Comparison of ENCODE assay signal across 8 cellular contexts in the genomic region with DNA sequence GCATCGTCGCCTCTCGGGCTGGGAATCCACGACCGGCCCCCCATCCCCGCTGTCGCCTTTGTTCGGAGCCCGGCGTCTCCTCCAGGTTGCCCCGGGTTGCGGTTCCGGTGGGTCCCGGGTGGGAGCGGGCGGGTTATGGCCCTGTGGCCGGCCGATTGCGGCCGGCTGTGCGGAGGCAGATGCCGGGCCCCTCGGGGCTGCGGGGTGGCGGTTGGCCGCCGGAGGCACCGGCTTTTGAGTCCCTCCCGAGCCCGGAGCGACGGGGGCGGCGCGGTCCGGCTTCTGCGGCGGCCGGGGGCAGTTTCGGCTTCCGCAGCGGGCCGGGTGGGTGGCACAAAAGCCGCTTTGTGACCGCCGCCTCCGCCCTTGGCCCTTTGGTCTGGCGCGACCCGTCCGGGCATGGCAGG. TPM values are rescaled to one million over a fixed set of nuclear protein-coding genes. Genes with fewer than 3 reads are reported as not detected.
A peak's percentile ranks its signal among the peaks of the same experiment; 100 is the strongest.
DNase-seq lines count a peak whose midpoint lies in the region; ATAC-seq, FAIRE-seq and TF ChIP-seq lines count a peak whose summit lies in the region.

No MANE protein-coding gene starts in this region.

- peak overlapping the region; percentile 54 for H3K4me3 ChIP-seq in A549
- H3K4me3 ChIP-seq in coronary artery: peak overlapping the region; percentile 85
- peak overlapping the region; percentile 95 for H3K4me3 ChIP-seq in mesodermal cell (ENCODE audit: extremely low read depth, insufficient read depth, low read length, poor library complexity, severe bottlenecking)

- peaks cover 18% of the 10 kb centered on the region for H3K36me3 ChIP-seq in KOPT-K1 (ENCODE audit: insufficient read depth, low read length)
- peaks cover 23% of the 10 kb centered on the region for H3K36me3 ChIP-seq in mesodermal cell (ENCODE audit: control insufficient read depth, insufficient read depth, low read length)

- in situ Hi-C loops in KBM-7 (cut with MboI; ENCODE audit: low pct_unique_long_range_greater_than_20kb, low sequenced_read_pairs): no loop called here

- H3K4me2 ChIP-seq in A549: 0 out of 3 replicates have a peak overlapping the region, but pooled peaks have one; percentile 78

- TF ChIP-seq CTCF in A549 (IDR thresholded peaks at IDR 0.05): no peak
- TF ChIP-seq CTCF in coronary artery (IDR thresholded peaks at IDR 0.05): no peak

- no peak for TF ChIP-seq POLR2A in A549 (IDR thresholded peaks at IDR 0.05; ENCODE audit: low read length)

- peaks cover 37% of the 10 kb centered on the region for H3K4me1 ChIP-seq in A549
- no peaks in the 10 kb centered on the region for H3K4me1 ChIP-seq in mesodermal cell (ENCODE audit: control insufficient read depth, insufficient read depth, low read length, poor library complexity, severe bottlenecking)

- H3K9me3 ChIP-seq in A549 (peaks cover under 1% of the 10 kb centered on the region; the same call in 1 of the 3 replicates), KOPT-K1 (ENCODE audit: insufficient read depth, low read length, poor library complexity, severe bottlenecking) (no peaks in the 10 kb centered on the region), mesodermal cell (ENCODE audit: control insufficient read depth, low read length) (no peaks in the 10 kb centered on the region)

- peak; percentile 0 to 1; a peak in 2 of 6 replicates for ATAC-seq in A549
- peak; percentile 2 for ATAC-seq in GM19324 (IDR thresholded peaks at IDR 0.05; ENCODE audit: low FRiP score, unreplicated experiment)

- WGBS in A549 (ENCODE audit: missing lambda C conversion rate): no CpG with 5 or more reads among the region's 51 CpGs
- 0% methylated on average over 38 to 47 of the region's 51 CpGs for WGBS in mesodermal cell (ENCODE audit: insufficient coverage in 2 of 2), 2 experiments

- CTCF ChIA-PET in A549 (lab: Yijun Ruan, JAX): interaction anchor here (1.5 kb wide), 1 partner anchor 220 kb away, joined by 5 read pairs; no protein-coding TSS in a partner anchor

- POLR2A ChIA-PET in A549 (lab: Yijun Ruan, JAX): interaction anchor here (2.3 to 2.5 kb wide), 3 partner anchors 12 to 131 kb away, joined by 9 to 22 read pairs (median 13); no protein-coding TSS in a partner anchor

- TF ChIP-seq RAD21 in A549 (conservative IDR thresholded peaks at IDR 0.05 in 1 of 2, IDR thresholded peaks at IDR 0.05 in 1 of 2): no peak

- no peak for TF ChIP-seq EP300 in A549 (IDR thresholded peaks at IDR 0.05)

- H3K27ac ChIP-seq in A549 (peak overlapping the region; percentile 97 to 100), KOPT-K1 (ENCODE audit: low read depth, low read length, poor library complexity, severe bottlenecking) (peak overlapping the region; percentile 78), coronary artery (peak overlapping the region; percentile 98 to 100), mesodermal cell (ENCODE audit: low read depth, low read length, severe bottlenecking) (peak overlapping the region; percentile 95)

- FAIRE-seq in A549 (lab: Jason Lieb, UNC): no peak

- DNase-seq in A549 (ENCODE audit: low read depth in 1 of 2, low spot score in 1 of 2) (no peak), coronary artery (ENCODE audit: low spot score) (no peak), NCI-H1048 (lab: John Stamatoyannopoulos, UW) (no peak), mesenteric fat pad (ENCODE audit: low spot score) (no peak), KBM-7 (no peak)

TF ChIP-seq in A549, 52 proteins besides CTCF, POLR2A, EP300 and RAD21:
- peak in 1 of 2 experiments; percentile 55; a peak in 3 of 5 replicates for TF ChIP-seq JUN (IDR thresholded peaks at IDR 0.05)
- no peak for TF ChIP-seq FOXS1 (CRISPR knock-in tag; IDR thresholded peaks at IDR 0.05)
- TF ChIP-seq NR3C1 (IDR thresholded peaks at IDR 0.05): no peak
- no peak for TF ChIP-seq TFCP2L1 (CRISPR knock-in tag; IDR thresholded peaks at IDR 0.05)
- peak; percentile 4; the same call in 1 of the 2 replicates for TF ChIP-seq PHF8 (IDR thresholded peaks at IDR 0.05; ENCODE audit: borderline replicate concordance, low read depth)
- TF ChIP-seq ZNF302 (CRISPR knock-in tag; IDR thresholded peaks at IDR 0.05): no peak

RNA-seq across cellular contexts. Expression of gene PTP4A1, which starts 0.5 kb away (rescaled TPM):
- polyA plus RNA-seq in A549 (2011; rRNA removed) (220 and 333 TPM in 2 replicates), A549 (2017; fragmentation: RNase III; extraction: RNeasy Plus Mini Kit Qiagen cat#74134 plus additional on column Dnase treatment) (152 to 179 TPM (median 166 TPM) in 3 replicates)
- 29.5 and 36.6 TPM in 2 replicates for polyA plus RNA-seq in A549 (2012; cell fraction: cytosol; rRNA removed)
- 3.5 and 15.9 TPM in 2 replicates for polyA plus RNA-seq in A549 (2012; cell fraction: nucleus; rRNA removed)
- polyA minus RNA-seq in A549 (2011; rRNA and poly(A)+ RNA removed): 95.2 and 105 TPM in 2 replicates
- polyA plus RNA-seq in mesodermal cell (2013, experiment 1 of 2): 52.3 TPM
- 60.0 TPM for polyA plus RNA-seq in mesodermal cell (2013, experiment 2 of 2)
- total RNA-seq in mesenteric fat pad: 34.3 TPM
